ENCODE assay signal across 23 cellular contexts in the genomic region with DNA sequence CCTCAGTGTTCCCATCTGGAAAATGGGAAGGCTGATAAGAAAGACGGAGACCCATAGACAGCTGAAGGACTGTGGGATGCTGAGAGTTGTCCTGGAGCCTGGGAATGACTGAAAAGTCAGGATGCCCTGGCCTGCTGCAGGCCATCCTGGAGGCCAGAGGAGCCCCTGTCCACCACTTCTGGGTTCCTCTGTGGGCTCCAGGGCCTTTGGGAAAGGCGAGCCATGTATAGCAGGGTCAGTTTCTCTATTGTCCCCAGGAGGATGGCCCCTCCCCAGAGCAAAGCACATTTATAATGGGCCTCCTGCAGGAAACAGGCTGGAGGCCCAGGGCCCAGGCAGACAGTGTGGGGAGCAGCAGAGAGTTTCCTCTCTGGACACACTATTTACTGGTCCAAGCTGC.
A peak's percentile ranks its signal among the peaks of the same experiment; 100 is the strongest.
DNase-seq lines count a peak whose midpoint lies in the region; ATAC-seq, FAIRE-seq and TF ChIP-seq lines count a peak whose summit lies in the region.
"Had no signal": no experiment of that assay in that cellular context is flagged by ENCODE, and none has a peak within 500 bp of the region (broad histone marks: within the 10 kb centered on the region; RNA-seq: fewer than 3 reads in every experiment).

No MANE protein-coding gene starts in this region.

- H3K79me2 ChIP-seq in HepG2 (ENCODE audit: insufficient read depth, low read length), result no peaks in the 10 kb centered on the region

- CTCF ChIA-PET in HepG2 (lab: Yijun Ruan, JAX; ENCODE audit: low intra/inter-chr PET ratio, low total read pairs), result no interaction called here

- no peak overlapping the region for H3K23ac ChIP-seq in neuronal stem cell (ENCODE audit: low read depth, low read length, poor library complexity)

- TF ChIP-seq EP300 in HepG2 (IDR thresholded peaks at IDR 0.05; ENCODE audit: low read depth in 2 of 2, low read length in 2 of 2), result no peak
- TF ChIP-seq EP300 in HepG2 (CRISPR knock-in tag; IDR thresholded peaks at IDR 0.05; ENCODE audit: borderline replicate concordance), result no peak

- no peaks in the 10 kb centered on the region for H3K4me1 ChIP-seq in HepG2 (ENCODE audit: insufficient read depth, low read length)
- H3K4me1 ChIP-seq in right lobe of liver, result no peaks in the 10 kb centered on the region
- peaks cover 6 to 49% (median 33%) of the 10 kb centered on the region in 10 experiments; a peak in 19 of 20 replicates for H3K4me1 ChIP-seq in BLaER1 treated with 17β-estradiol and CSF1 and Interleukin-3, amounts not matched to agents 10 nM and 100 nM
- peaks cover 0 to 4% of the 10 kb centered on the region in 2 donors for H3K4me1 ChIP-seq in neuronal stem cell (ENCODE audit: control insufficient read depth in 2 of 2, insufficient read depth in 1 of 2, low read depth in 1 of 2, low read length in 2 of 2)
- H3K4me1 ChIP-seq: BE2C had no signal

- 29% methylated on average over 1 of the region's 2 CpGs for WGBS in HepG2 (ENCODE audit: low lambda C conversion rate)
- WGBS in right lobe of liver (ENCODE audit: insufficient coverage, low coverage, low lambda C conversion rate, missing lambda C conversion rate), result 60% methylated on average over 1 of the region's 2 CpGs
- no CpG with 5 or more reads among the region's 2 CpGs for WGBS in neuronal stem cell (ENCODE audit: extremely low coverage in 2 of 2, insufficient read length in 2 of 2, insufficient replicate concordance in 1 of 2), 2 donors

- no TSS peak for BruUV-seq in HepG2 (replicated peaks; lab: Mats Ljungman, UMichigan)

- H3K79me1 ChIP-seq in neuronal stem cell (ENCODE audit: low read depth, low read length), result no peaks in the 10 kb centered on the region

- H2AFZ ChIP-seq in HepG2 (ENCODE audit: low read length) (no peak overlapping the region), neuronal stem cell (ENCODE audit: low read length) (no peak overlapping the region)

- ATAC-seq in HepG2, result no peak
- no peak for ATAC-seq in right lobe of liver
- no peak for ATAC-seq in sciatic nerve
- ATAC-seq in GM21576 (IDR thresholded peaks at IDR 0.05; ENCODE audit: unreplicated experiment), result no peak

- DNase-seq in HepG2 (ENCODE audit: low spot score), result no peak
- no peak for DNase-seq in right lobe of liver
- DNase-seq in neuronal stem cell (ENCODE audit: low spot score), result no peak
- no peak for DNase-seq in sciatic nerve (ENCODE audit: low spot score)
- no peak for DNase-seq in DMS53 (lab: John Stamatoyannopoulos, UW)
- DNase-seq: 8988T; ACHN; BE2C; C1 segment of cervical spinal cord; CD4-positive, alpha-beta memory T cell; CD4-positive, CD25-positive, alpha-beta regulatory T cell; CD8-positive, alpha-beta memory T cell; COR-L47; DMS 273 treated with DMSO at 0.1 percent for 48 hours; DMS153; DMS79 treated with DMSO at 0.1 percent for 48 hours; GF-D8 had no signal

- no peak overlapping the region for H2BK5ac ChIP-seq in neuronal stem cell (ENCODE audit: low read length)

- H3K27me3 ChIP-seq in HepG2 (ENCODE audit: control insufficient read depth in 1 of 2, insufficient read depth in 2 of 2, low read length in 2 of 2), result peaks cover 0 to 19% of the 10 kb centered on the region in 2 experiments; a peak in 2 of 5 replicates
- no peaks in the 10 kb centered on the region for H3K27me3 ChIP-seq in right lobe of liver
- H3K27me3 ChIP-seq in BLaER1 treated with 17β-estradiol and CSF1 and Interleukin-3, amounts not matched to agents 10 nM and 100 nM, result no peaks in the 10 kb centered on the region
- H3K27me3 ChIP-seq in neuronal stem cell (ENCODE audit: control insufficient read depth in 3 of 3, insufficient read depth in 3 of 3, low read depth in 1 of 3, low read length in 3 of 3), result no peaks in the 10 kb centered on the region
- H3K27me3 ChIP-seq: BE2C had no signal

- no peak overlapping the region for H3K14ac ChIP-seq in neuronal stem cell (ENCODE audit: low read length)

- no peak for TF ChIP-seq RAD21 in HepG2 (CRISPR knock-in tag; IDR thresholded peaks at IDR 0.05)

- no peak overlapping the region for H3K18ac ChIP-seq in neuronal stem cell (ENCODE audit: low read length)

- H3K4ac ChIP-seq in neuronal stem cell (ENCODE audit: low read length), result no peak overlapping the region

- H4K91ac ChIP-seq in neuronal stem cell (ENCODE audit: low read depth, low read length, poor library complexity), result no peak overlapping the region

- H4K20me1 ChIP-seq in HepG2 (ENCODE audit: insufficient read depth, low read length), result no peaks in the 10 kb centered on the region
- no peaks in the 10 kb centered on the region for H4K20me1 ChIP-seq in BLaER1 treated with 17β-estradiol and CSF1 and Interleukin-3, amounts not matched to agents 10 nM and 100 nM

- H3K4me3 ChIP-seq in HepG2 (replicated peaks in 1 of 3; ENCODE audit: insufficient read depth in 1 of 3, low read depth in 2 of 3, low read length in 3 of 3) (no peak overlapping the region), right lobe of liver (no peak overlapping the region), neuronal stem cell (ENCODE audit: low read length in 2 of 2) (no peak overlapping the region)
- H3K4me3 ChIP-seq in BLaER1 treated with 17β-estradiol and CSF1 and Interleukin-3, amounts not matched to agents 10 nM and 100 nM, result no peak overlapping the region

- POLR2A ChIA-PET in HepG2 (lab: Yijun Ruan, JAX), result no interaction called here

- in situ Hi-C loops in HepG2 (cut with HindIII; ENCODE audit: extremely low pct_ligation_motif_present, low pct_unique_long_range_greater_than_20kb), result no loop called here

- intact Hi-C loops in HepG2 (cut with micrococcal nuclease; ENCODE audit: unreplicated experiment), result no loop called here
- intact Hi-C loops in right lobe of liver (cut with DNase I), result no loop called here
- intact Hi-C loops in sciatic nerve (cut with DNase I), result no loop called here

- peak overlapping the region; percentile 13 for H2AK5ac ChIP-seq in neuronal stem cell (ENCODE audit: low read depth, low read length)

- no peaks in the 10 kb centered on the region for H3K9me3 ChIP-seq in HepG2 (ENCODE audit: low read length)
- H3K9me3 ChIP-seq in right lobe of liver, result no peaks in the 10 kb centered on the region
- H3K9me3 ChIP-seq in BLaER1 treated with 17β-estradiol and CSF1 and Interleukin-3, amounts not matched to agents 10 nM and 100 nM (replicated peaks in 1 of 11), result no peaks in the 10 kb centered on the region
- H3K9me3 ChIP-seq in neuronal stem cell (replicated peaks in 1 of 2; ENCODE audit: control insufficient read depth in 2 of 2, insufficient read depth in 1 of 2, low read depth in 1 of 2, low read length in 2 of 2), result no peaks in the 10 kb centered on the region
- H3K9me3 ChIP-seq: BE2C had no signal

- H2BK15ac ChIP-seq in neuronal stem cell (ENCODE audit: low read length), result no peak overlapping the region

- no peak overlapping the region for H2BK12ac ChIP-seq in neuronal stem cell (ENCODE audit: low read length)

- H3K9ac ChIP-seq in HepG2 (ENCODE audit: insufficient read depth, low read depth, low read length) (no peak overlapping the region), neuronal stem cell (ENCODE audit: low read depth, low read length, poor library complexity) (no peak overlapping the region)
- no peak overlapping the region for H3K9ac ChIP-seq in BLaER1 treated with 17β-estradiol and CSF1 and Interleukin-3, amounts not matched to agents 10 nM and 100 nM

- no peak overlapping the region for H2BK120ac ChIP-seq in neuronal stem cell (ENCODE audit: low read depth, low read length)

- H4K8ac ChIP-seq in neuronal stem cell (ENCODE audit: low read depth, low read length), result no peak overlapping the region

- H3K36me3 ChIP-seq in HepG2 (replicated peaks in 1 of 2; ENCODE audit: control insufficient read depth in 1 of 2, insufficient read depth in 2 of 2, low read length in 2 of 2) (no peaks in the 10 kb centered on the region), right lobe of liver (no peaks in the 10 kb centered on the region), neuronal stem cell (replicated peaks in 1 of 2; ENCODE audit: control insufficient read depth in 2 of 2, insufficient read depth in 2 of 2, low read length in 2 of 2) (no peaks in the 10 kb centered on the region)
- H3K36me3 ChIP-seq in BLaER1 treated with 17β-estradiol and CSF1 and Interleukin-3, amounts not matched to agents 10 nM and 100 nM, result no peaks in the 10 kb centered on the region
- H3K36me3 ChIP-seq: BE2C had no signal

- H3K27ac ChIP-seq in HepG2 (ENCODE audit: extremely low read length, insufficient read depth, low read length) (no peak overlapping the region), right lobe of liver (no peak overlapping the region), neuronal stem cell (replicated peaks; ENCODE audit: low read length) (no peak overlapping the region)
- H3K27ac ChIP-seq in BLaER1 treated with 17β-estradiol and CSF1 and Interleukin-3, amounts not matched to agents 10 nM and 100 nM, result no peak overlapping the region

- no peak overlapping the region for H3K4me2 ChIP-seq in HepG2 (ENCODE audit: low read depth, low read length)
- peak overlapping the region in 8 of 11 experiments; percentile 55 to 89 (median 71); a peak in 14 of 22 replicates for H3K4me2 ChIP-seq in BLaER1 treated with 17β-estradiol and CSF1 and Interleukin-3, amounts not matched to agents 10 nM and 100 nM
- H3K4me2 ChIP-seq in neuronal stem cell (ENCODE audit: insufficient read depth, low read length, poor library complexity, severe bottlenecking), result no peak overlapping the region

- TF ChIP-seq CTCF in HepG2 (CRISPR knock-in tag; IDR thresholded peaks at IDR 0.05), result no peak
- no peak for TF ChIP-seq CTCF in right lobe of liver (IDR thresholded peaks at IDR 0.05)

- TF ChIP-seq POLR2A in HepG2 (IDR thresholded peaks at IDR 0.05; ENCODE audit: insufficient read depth in 1 of 2, low read depth in 2 of 2, low read length in 2 of 2) (no peak), right lobe of liver (IDR thresholded peaks at IDR 0.05) (no peak)

- no peak for FAIRE-seq in HepG2 (lab: Jason Lieb, UNC)
- FAIRE-seq: A204.1, G401.6, GM12891, GM19239 had no signal

TF ChIP-seq in HepG2, 621 proteins besides CTCF, POLR2A, EP300 and RAD21:
- TF ChIP-seq SMYD3 (CRISPR knock-in tag; IDR thresholded peaks at IDR 0.05) (no peak), ZNF629 (CRISPR knock-in tag; conservative IDR thresholded peaks at IDR 0.05) (peak; percentile 55; the same call in 1 of the 2 replicates)

Comparison
In these comparisons a context has a peak if more than half of its experiments do, and no peak if none do; other contexts are left out.
1. H3K4me2 ChIP-seq: peak in BLaER1 treated with 17β-estradiol and CSF1 and Interleukin-3, amounts not matched to agents 10 nM and 100 nM (8 of 11); none in HepG2 (single experiment) and neuronal stem cell (single experiment).